In genomic region chr22:50076646-50077624, GRCh38 we compare ENCODE assay signal across 21 cellular contexts. TPM values are rescaled to one million over a fixed set of nuclear protein-coding genes. Genes with fewer than 3 reads are reported as not detected.
"Had no signal": no experiment of that assay in that cellular context is flagged by ENCODE, and none has a peak within 500 bp of the region (broad histone marks: within the 10 kb centered on the region; RNA-seq: fewer than 3 reads in every experiment).

No MANE protein-coding gene starts in this region.

- H3K27ac Mint-ChIP-seq: activated CD4-positive, alpha-beta T cell treated with anti-CD3 and anti-CD28 coated beads, Interleukin-2, amount 10 ng/mL, durations not matched to agents 7 days and 5 days; activated T-helper 1 cell treated with anti-CD3 and anti-CD28 coated beads, Interleukin-12 subunit alpha, Interleukin-12 subunit beta, Interleukin-2, Interleukin-4 antibody, amounts not matched to agents 30 ng/mL and 10 ng/mL and 1 ng/mL, durations not matched to agents 14 hours and 24 hours and 36 hours; naive thymus-derived CD4-positive, alpha-beta T cell; stimulated activated naive CD8-positive, alpha-beta T cell treated with anti-CD3 and anti-CD28 coated beads, Interleukin-15, Interleukin-2, amounts not matched to agents 100 ng/mL and 50 ng/mL, for 24 hours had no signal

- DNase-seq: activated CD4-positive, alpha-beta T cell treated with anti-CD3 and anti-CD28 coated beads, Interleukin-2, amount 10 ng/mL, durations not matched to agents 7 days and 5 days; activated CD4-positive, CD25-positive, alpha-beta regulatory T cell; activated CD8-positive, alpha-beta memory T cell treated with anti-CD3 and anti-CD28 coated beads for 24 hours; anterior cingulate cortex; naive thymus-derived CD4-positive, alpha-beta T cell; occipital lobe; SW 1271; trophoblast cell had no signal

- H3K9me3 ChIP-seq: breast epithelium, left lung, mucosa of descending colon, prostate gland, right lobe of liver, suprapubic skin had no signal

- H3K4me1 Mint-ChIP-seq: activated CD4-positive, alpha-beta T cell treated with anti-CD3 and anti-CD28 coated beads, Interleukin-2, amount 10 ng/mL, durations not matched to agents 7 days and 5 days had no signal

- H3K4me3 Mint-ChIP-seq: activated CD4-positive, alpha-beta T cell treated with anti-CD3 and anti-CD28 coated beads, Interleukin-2, amount 10 ng/mL, durations not matched to agents 7 days and 5 days; activated T-helper 1 cell treated with anti-CD3 and anti-CD28 coated beads, Interleukin-12 subunit alpha, Interleukin-12 subunit beta, Interleukin-2, Interleukin-4 antibody, amounts not matched to agents 30 ng/mL and 10 ng/mL and 1 ng/mL, durations not matched to agents 14 hours and 24 hours and 36 hours; naive thymus-derived CD4-positive, alpha-beta T cell; stimulated activated naive CD8-positive, alpha-beta T cell treated with anti-CD3 and anti-CD28 coated beads, Interleukin-15, Interleukin-2, amounts not matched to agents 100 ng/mL and 50 ng/mL, for 24 hours had no signal

- H3K4me3 ChIP-seq: breast epithelium, left lung, mucosa of descending colon, prostate gland, right lobe of liver, smooth muscle cell, suprapubic skin had no signal

- H3K27ac ChIP-seq: breast epithelium, left lung, prostate gland, right lobe of liver, suprapubic skin had no signal

- H3K4me1 ChIP-seq: breast epithelium, left lung, prostate gland, right lobe of liver, suprapubic skin had no signal

- H3K27me3 ChIP-seq: right lobe of liver had no signal

- H3K27me3 Mint-ChIP-seq: activated CD4-positive, alpha-beta T cell treated with anti-CD3 and anti-CD28 coated beads, Interleukin-2, amount 10 ng/mL, durations not matched to agents 7 days and 5 days; stimulated activated naive CD8-positive, alpha-beta T cell treated with anti-CD3 and anti-CD28 coated beads, Interleukin-15, Interleukin-2, amounts not matched to agents 100 ng/mL and 50 ng/mL, for 24 hours had no signal

- H3K9me3 Mint-ChIP-seq: activated CD4-positive, alpha-beta T cell treated with anti-CD3 and anti-CD28 coated beads, Interleukin-2, amount 10 ng/mL, durations not matched to agents 7 days and 5 days; activated T-helper 1 cell treated with anti-CD3 and anti-CD28 coated beads, Interleukin-12 subunit alpha, Interleukin-12 subunit beta, Interleukin-2, Interleukin-4 antibody, amounts not matched to agents 30 ng/mL and 10 ng/mL and 1 ng/mL, durations not matched to agents 14 hours and 24 hours and 36 hours; naive thymus-derived CD4-positive, alpha-beta T cell; stimulated activated naive CD8-positive, alpha-beta T cell treated with anti-CD3 and anti-CD28 coated beads, Interleukin-15, Interleukin-2, amounts not matched to agents 100 ng/mL and 50 ng/mL, for 24 hours had no signal

- H3K36me3 Mint-ChIP-seq: naive thymus-derived CD4-positive, alpha-beta T cell had no signal

- H3K36me3 ChIP-seq: breast epithelium, left lung, prostate gland, right lobe of liver, suprapubic skin had no signal

RNA-seq across cellular contexts. Expression of gene MLC1, which starts 8.3 kb away (rescaled TPM):
- total RNA-seq: activated T-helper 1 cell treated with anti-CD3 and anti-CD28 coated beads, Interleukin-12 subunit alpha, Interleukin-12 subunit beta, Interleukin-2, Interleukin-4 antibody, amounts not matched to agents 30 ng/mL and 10 ng/mL and 1 ng/mL, durations not matched to agents 14 hours and 24 hours and 36 hours; dermis microvascular lymphatic vessel endothelial cell had no signal

RNA-seq across cellular contexts. Expression of gene MOV10L1, which starts 12.9 kb away (rescaled TPM):
- total RNA-seq: activated CD4-positive, alpha-beta T cell treated with anti-CD3 and anti-CD28 coated beads, Interleukin-2, amount 10 ng/mL, durations not matched to agents 7 days and 5 days; activated T-helper 1 cell treated with anti-CD3 and anti-CD28 coated beads, Interleukin-12 subunit alpha, Interleukin-12 subunit beta, Interleukin-2, Interleukin-4 antibody, amounts not matched to agents 30 ng/mL and 10 ng/mL and 1 ng/mL, durations not matched to agents 14 hours and 24 hours and 36 hours; naive thymus-derived CD4-positive, alpha-beta T cell; T-helper 2 cell treated with Interferon-gamma antibody and Interleukin-4, amounts not matched to agents 100 ng/mL and 5 ng/mL, for 36 hours had no signal
- polyA plus RNA-seq: naive thymus-derived CD4-positive, alpha-beta T cell had no signal

RNA-seq across cellular contexts. Expression of gene TTLL8, which starts 18.8 kb away (rescaled TPM):
- total RNA-seq: activated CD4-positive, alpha-beta T cell treated with anti-CD3 and anti-CD28 coated beads, Interleukin-2, amount 10 ng/mL, durations not matched to agents 7 days and 5 days; activated T-helper 1 cell treated with anti-CD3 and anti-CD28 coated beads, Interleukin-12 subunit alpha, Interleukin-12 subunit beta, Interleukin-2, Interleukin-4 antibody, amounts not matched to agents 30 ng/mL and 10 ng/mL and 1 ng/mL, durations not matched to agents 14 hours and 24 hours and 36 hours; breast epithelium; cerebellum; dermis microvascular lymphatic vessel endothelial cell; left lung; mucosa of descending colon; naive thymus-derived CD4-positive, alpha-beta T cell; occipital lobe; right lobe of liver; smooth muscle cell; suprapubic skin; T-helper 2 cell treated with Interferon-gamma antibody and Interleukin-4, amounts not matched to agents 100 ng/mL and 5 ng/mL, for 36 hours had no signal
- polyA plus RNA-seq: esophagus; naive thymus-derived CD4-positive, alpha-beta T cell had no signal
